ENCODE assay signal across 22 cellular contexts in genomic region chr9:11992866-11993265, GRCh38.
"Had no signal": no experiment of that assay in that cellular context is flagged by ENCODE, and none has a peak within 500 bp of the region (broad histone marks: within the 10 kb centered on the region; RNA-seq: fewer than 3 reads in every experiment).

No MANE protein-coding gene starts in this region.

- ATAC-seq: activated CD8-positive, alpha-beta T cell treated with anti-CD3 and anti-CD28 coated beads, Interleukin-2, amount 10 ng/mL, durations not matched to agents 7 days and 5 days; foreskin keratinocyte; natural killer cell treated with Interleukin-12 subunit alpha and Interleukin-12 subunit beta and Interleukin-15 and Interleukin-18, amount 100 ng/mL, for 72 hours; stimulated activated naive CD8-positive, alpha-beta T cell treated with anti-CD3 and anti-CD28 coated beads, Interleukin-15, Interleukin-2, amounts not matched to agents 100 U/mL and 50 U/mL, for 24 hours had no signal

- H3K27me3 Mint-ChIP-seq: activated CD4-positive, alpha-beta T cell treated with anti-CD3 and anti-CD28 coated beads, Interleukin-2, amount 10 ng/mL, durations not matched to agents 24 days and 14 days; activated naive CD8-positive, alpha-beta T cell; central memory CD8-positive, alpha-beta T cell; dendritic cell treated with granulocyte-macrophage colony-stimulating factor and Interleukin-4, amounts not matched to agents 40 ng/mL and 50 ng/mL, for 4 days; natural killer cell treated with Interleukin-12 subunit alpha and Interleukin-12 subunit beta and Interleukin-15 and Interleukin-18, amount 100 ng/mL, for 72 hours; type B pancreatic cell had no signal

- H3K4me3 ChIP-seq: right atrium auricular region, skin epidermis, suprapubic skin had no signal

- H3K27ac Mint-ChIP-seq: activated CD4-positive, alpha-beta T cell treated with anti-CD3 and anti-CD28 coated beads, Interleukin-2, amount 10 ng/mL, durations not matched to agents 24 days and 14 days; activated CD8-positive, alpha-beta T cell treated with anti-CD3 and anti-CD28 coated beads, Interleukin-2, amount 10 ng/mL, durations not matched to agents 7 days and 5 days; activated naive CD8-positive, alpha-beta T cell; dendritic cell treated with granulocyte-macrophage colony-stimulating factor and Interleukin-4, amounts not matched to agents 40 ng/mL and 50 ng/mL, for 4 days; immature natural killer cell; natural killer cell treated with Interleukin-12 subunit alpha and Interleukin-12 subunit beta and Interleukin-15 and Interleukin-18, amount 100 ng/mL, for 72 hours; type B pancreatic cell had no signal

- H3K4me1 Mint-ChIP-seq: activated CD4-positive, alpha-beta T cell treated with anti-CD3 and anti-CD28 coated beads, Interleukin-2, amount 10 ng/mL, durations not matched to agents 24 days and 14 days; central memory CD8-positive, alpha-beta T cell; immature natural killer cell had no signal

- H3K4me1 ChIP-seq: foreskin keratinocyte, right atrium auricular region, suprapubic skin had no signal

- DNase-seq: activated CD4-positive, alpha-beta T cell treated with anti-CD3 and anti-CD28 coated beads, Interleukin-2, amount 10 ng/mL, durations not matched to agents 24 days and 14 days; activated CD4-positive, CD25-positive, alpha-beta regulatory T cell; activated CD8-positive, alpha-beta memory T cell treated with anti-CD3 and anti-CD28 coated beads, Interleukin-2, amount 50 U/mL, for 48 hours; activated CD8-positive, alpha-beta T cell treated with anti-CD3 and anti-CD28 coated beads, Interleukin-2, amount 10 ng/mL, durations not matched to agents 7 days and 5 days; activated gamma-delta T cell treated with Interleukin-2 at 50 U/mL for 16 hours; amygdala; effector memory CD4-positive, alpha-beta T cell; head of caudate nucleus; immature natural killer cell; mesendoderm; occipital lobe; stimulated activated naive CD8-positive, alpha-beta T cell treated with anti-CD3 and anti-CD28 coated beads, Interleukin-15, Interleukin-2, amounts not matched to agents 100 U/mL and 50 U/mL, for 24 hours had no signal

- H3K9me3 Mint-ChIP-seq: type B pancreatic cell had no signal

- H3K9me3 ChIP-seq: right atrium auricular region, suprapubic skin had no signal

- H3K36me3 ChIP-seq: right atrium auricular region, suprapubic skin had no signal

- H3K36me3 Mint-ChIP-seq: activated naive CD8-positive, alpha-beta T cell; brain; immature natural killer cell; type B pancreatic cell had no signal

- H3K4me3 Mint-ChIP-seq: activated CD4-positive, alpha-beta T cell treated with anti-CD3 and anti-CD28 coated beads, Interleukin-2, amount 10 ng/mL, durations not matched to agents 24 days and 14 days; activated CD8-positive, alpha-beta T cell treated with anti-CD3 and anti-CD28 coated beads, Interleukin-2, amount 10 ng/mL, durations not matched to agents 7 days and 5 days; activated naive CD8-positive, alpha-beta T cell; brain; central memory CD8-positive, alpha-beta T cell; dendritic cell treated with granulocyte-macrophage colony-stimulating factor and Interleukin-4, amounts not matched to agents 40 ng/mL and 50 ng/mL, for 4 days; immature natural killer cell; natural killer cell treated with Interleukin-12 subunit alpha and Interleukin-12 subunit beta and Interleukin-15 and Interleukin-18, amount 100 ng/mL, for 72 hours; type B pancreatic cell had no signal

- H3K27me3 ChIP-seq: foreskin keratinocyte, right atrium auricular region, suprapubic skin had no signal

- H3K27ac ChIP-seq: foreskin keratinocyte, right atrium auricular region, skin epidermis, suprapubic skin had no signal
